Comparison of ENCODE assay signal across 1 cellular context in the genomic region with DNA sequence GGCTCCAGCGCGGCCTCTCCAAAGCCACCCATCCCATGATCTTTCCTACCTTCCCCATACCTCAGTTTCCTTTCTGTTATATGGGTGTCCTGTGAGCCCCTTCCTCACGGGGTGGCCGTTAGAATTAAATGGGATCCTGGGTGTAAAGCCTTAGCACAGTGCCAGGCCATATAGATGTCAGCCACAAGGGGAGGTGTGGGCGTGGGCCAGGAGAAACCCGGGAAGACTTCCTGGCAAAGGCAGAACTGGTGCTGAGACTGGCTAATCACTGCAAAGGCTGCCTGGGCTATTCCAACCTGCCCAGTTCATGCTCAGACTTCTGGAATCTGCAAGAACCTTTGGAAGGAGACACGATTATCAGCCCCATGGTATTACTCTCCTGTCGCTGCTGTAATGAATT.
TF ChIP-seq lines count a peak whose summit lies in the region.

No MANE protein-coding gene starts in this region.

TF ChIP-seq in GM23338, 12 proteins besides CTCF, POLR2A, EP300 and RAD21 (continued from another document):
- TF ChIP-seq, protein P1, sequence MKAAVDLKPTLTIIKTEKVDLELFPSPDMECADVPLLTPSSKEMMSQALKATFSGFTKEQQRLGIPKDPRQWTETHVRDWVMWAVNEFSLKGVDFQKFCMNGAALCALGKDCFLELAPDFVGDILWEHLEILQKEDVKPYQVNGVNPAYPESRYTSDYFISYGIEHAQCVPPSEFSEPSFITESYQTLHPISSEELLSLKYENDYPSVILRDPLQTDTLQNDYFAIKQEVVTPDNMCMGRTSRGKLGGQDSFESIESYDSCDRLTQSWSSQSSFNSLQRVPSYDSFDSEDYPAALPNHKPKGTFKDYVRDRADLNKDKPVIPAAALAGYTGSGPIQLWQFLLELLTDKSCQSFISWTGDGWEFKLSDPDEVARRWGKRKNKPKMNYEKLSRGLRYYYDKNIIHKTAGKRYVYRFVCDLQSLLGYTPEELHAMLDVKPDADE (IDR thresholded peaks at IDR 0.05): no peak
- TF ChIP-seq, protein P2, sequence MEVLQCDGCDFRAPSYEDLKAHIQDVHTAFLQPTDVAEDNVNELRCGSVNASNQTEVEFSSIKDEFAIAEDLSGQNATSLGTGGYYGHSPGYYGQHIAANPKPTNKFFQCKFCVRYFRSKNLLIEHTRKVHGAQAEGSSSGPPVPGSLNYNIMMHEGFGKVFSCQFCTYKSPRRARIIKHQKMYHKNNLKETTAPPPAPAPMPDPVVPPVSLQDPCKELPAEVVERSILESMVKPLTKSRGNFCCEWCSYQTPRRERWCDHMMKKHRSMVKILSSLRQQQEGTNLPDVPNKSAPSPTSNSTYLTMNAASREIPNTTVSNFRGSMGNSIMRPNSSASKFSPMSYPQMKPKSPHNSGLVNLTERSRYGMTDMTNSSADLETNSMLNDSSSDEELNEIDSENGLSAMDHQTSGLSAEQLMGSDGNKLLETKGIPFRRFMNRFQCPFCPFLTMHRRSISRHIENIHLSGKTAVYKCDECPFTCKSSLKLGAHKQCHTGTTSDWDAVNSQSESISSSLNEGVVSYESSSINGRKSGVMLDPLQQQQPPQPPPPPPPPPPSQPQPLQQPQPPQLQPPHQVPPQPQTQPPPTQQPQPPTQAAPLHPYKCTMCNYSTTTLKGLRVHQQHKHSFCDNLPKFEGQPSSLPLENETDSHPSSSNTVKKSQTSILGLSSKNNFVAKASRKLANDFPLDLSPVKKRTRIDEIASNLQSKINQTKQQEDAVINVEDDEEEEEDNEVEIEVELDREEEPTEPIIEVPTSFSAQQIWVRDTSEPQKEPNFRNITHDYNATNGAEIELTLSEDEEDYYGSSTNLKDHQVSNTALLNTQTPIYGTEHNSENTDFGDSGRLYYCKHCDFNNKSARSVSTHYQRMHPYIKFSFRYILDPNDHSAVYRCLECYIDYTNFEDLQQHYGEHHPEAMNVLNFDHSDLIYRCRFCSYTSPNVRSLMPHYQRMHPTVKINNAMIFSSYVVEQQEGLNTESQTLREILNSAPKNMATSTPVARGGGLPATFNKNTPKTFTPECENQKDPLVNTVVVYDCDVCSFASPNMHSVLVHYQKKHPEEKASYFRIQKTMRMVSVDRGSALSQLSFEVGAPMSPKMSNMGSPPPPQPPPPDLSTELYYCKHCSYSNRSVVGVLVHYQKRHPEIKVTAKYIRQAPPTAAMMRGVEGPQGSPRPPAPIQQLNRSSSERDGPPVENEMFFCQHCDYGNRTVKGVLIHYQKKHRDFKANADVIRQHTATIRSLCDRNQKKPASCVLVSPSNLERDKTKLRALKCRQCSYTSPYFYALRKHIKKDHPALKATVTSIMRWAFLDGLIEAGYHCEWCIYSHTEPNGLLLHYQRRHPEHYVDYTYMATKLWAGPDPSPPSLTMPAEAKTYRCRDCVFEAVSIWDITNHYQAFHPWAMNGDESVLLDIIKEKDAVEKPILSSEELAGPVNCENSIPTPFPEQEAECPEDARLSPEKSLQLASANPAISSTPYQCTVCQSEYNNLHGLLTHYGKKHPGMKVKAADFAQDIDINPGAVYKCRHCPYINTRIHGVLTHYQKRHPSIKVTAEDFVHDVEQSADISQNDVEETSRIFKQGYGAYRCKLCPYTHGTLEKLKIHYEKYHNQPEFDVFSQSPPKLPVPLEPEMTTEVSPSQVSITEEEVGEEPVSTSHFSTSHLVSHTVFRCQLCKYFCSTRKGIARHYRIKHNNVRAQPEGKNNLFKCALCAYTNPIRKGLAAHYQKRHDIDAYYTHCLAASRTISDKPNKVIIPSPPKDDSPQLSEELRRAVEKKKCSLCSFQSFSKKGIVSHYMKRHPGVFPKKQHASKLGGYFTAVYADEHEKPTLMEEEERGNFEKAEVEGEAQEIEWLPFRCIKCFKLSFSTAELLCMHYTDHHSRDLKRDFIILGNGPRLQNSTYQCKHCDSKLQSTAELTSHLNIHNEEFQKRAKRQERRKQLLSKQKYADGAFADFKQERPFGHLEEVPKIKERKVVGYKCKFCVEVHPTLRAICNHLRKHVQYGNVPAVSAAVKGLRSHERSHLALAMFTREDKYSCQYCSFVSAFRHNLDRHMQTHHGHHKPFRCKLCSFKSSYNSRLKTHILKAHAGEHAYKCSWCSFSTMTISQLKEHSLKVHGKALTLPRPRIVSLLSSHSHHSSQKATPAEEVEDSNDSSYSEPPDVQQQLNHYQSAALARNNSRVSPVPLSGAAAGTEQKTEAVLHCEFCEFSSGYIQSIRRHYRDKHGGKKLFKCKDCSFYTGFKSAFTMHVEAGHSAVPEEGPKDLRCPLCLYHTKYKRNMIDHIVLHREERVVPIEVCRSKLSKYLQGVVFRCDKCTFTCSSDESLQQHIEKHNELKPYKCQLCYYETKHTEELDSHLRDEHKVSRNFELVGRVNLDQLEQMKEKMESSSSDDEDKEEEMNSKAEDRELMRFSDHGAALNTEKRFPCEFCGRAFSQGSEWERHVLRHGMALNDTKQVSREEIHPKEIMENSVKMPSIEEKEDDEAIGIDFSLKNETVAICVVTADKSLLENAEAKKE (CRISPR knock-in tag; IDR thresholded peaks at IDR 0.05): no peak
- no peak for TF ChIP-seq EZH2phosphoT487 (IDR thresholded peaks at IDR 0.05; ENCODE audit: unreplicated experiment)
- no peak for TF ChIP-seq ZNF114 (CRISPR knock-in tag; IDR thresholded peaks at IDR 0.05)
- no peak for TF ChIP-seq STAT1 (IDR thresholded peaks at IDR 0.05; ENCODE audit: unreplicated experiment)
- TF ChIP-seq, protein P3, sequence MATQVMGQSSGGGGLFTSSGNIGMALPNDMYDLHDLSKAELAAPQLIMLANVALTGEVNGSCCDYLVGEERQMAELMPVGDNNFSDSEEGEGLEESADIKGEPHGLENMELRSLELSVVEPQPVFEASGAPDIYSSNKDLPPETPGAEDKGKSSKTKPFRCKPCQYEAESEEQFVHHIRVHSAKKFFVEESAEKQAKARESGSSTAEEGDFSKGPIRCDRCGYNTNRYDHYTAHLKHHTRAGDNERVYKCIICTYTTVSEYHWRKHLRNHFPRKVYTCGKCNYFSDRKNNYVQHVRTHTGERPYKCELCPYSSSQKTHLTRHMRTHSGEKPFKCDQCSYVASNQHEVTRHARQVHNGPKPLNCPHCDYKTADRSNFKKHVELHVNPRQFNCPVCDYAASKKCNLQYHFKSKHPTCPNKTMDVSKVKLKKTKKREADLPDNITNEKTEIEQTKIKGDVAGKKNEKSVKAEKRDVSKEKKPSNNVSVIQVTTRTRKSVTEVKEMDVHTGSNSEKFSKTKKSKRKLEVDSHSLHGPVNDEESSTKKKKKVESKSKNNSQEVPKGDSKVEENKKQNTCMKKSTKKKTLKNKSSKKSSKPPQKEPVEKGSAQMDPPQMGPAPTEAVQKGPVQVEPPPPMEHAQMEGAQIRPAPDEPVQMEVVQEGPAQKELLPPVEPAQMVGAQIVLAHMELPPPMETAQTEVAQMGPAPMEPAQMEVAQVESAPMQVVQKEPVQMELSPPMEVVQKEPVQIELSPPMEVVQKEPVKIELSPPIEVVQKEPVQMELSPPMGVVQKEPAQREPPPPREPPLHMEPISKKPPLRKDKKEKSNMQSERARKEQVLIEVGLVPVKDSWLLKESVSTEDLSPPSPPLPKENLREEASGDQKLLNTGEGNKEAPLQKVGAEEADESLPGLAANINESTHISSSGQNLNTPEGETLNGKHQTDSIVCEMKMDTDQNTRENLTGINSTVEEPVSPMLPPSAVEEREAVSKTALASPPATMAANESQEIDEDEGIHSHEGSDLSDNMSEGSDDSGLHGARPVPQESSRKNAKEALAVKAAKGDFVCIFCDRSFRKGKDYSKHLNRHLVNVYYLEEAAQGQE (IDR thresholded peaks at IDR 0.05; ENCODE audit: unreplicated experiment): no peak
- TF ChIP-seq CREB1 (CRISPR knock-in tag; IDR thresholded peaks at IDR 0.05; ENCODE audit: low read depth): no peak
